In genomic region chr11:47928426-47928825, GRCh38 we compare ENCODE assay signal across 1 cellular context.
TF ChIP-seq lines count a peak whose summit lies in the region.

No MANE protein-coding gene starts in this region.

TF ChIP-seq in H1, 55 proteins besides CTCF, POLR2A, EP300 and RAD21:
- TF ChIP-seq SIRT6 (IDR thresholded peaks at IDR 0.05; ENCODE audit: low read length) (no peak), KDM5A (IDR thresholded peaks at IDR 0.05; ENCODE audit: low read length) (no peak), SIX5 (IDR thresholded peaks at IDR 0.05; ENCODE audit: low read depth, low read length) (no peak), NANOG (IDR thresholded peaks at IDR 0.05; ENCODE audit: insufficient read depth, low read depth, low read length, poor library complexity, severe bottlenecking) (no peak), CHD7 (IDR thresholded peaks at IDR 0.05; ENCODE audit: insufficient replicate concordance, low read length) (no peak), EGR1 (IDR thresholded peaks at IDR 0.05; ENCODE audit: borderline replicate concordance, low read depth, low read length) (no peak), EZH2 (IDR thresholded peaks at IDR 0.05; ENCODE audit: low read depth, low read length, severe bottlenecking) (no peak), TCF12 (IDR thresholded peaks at IDR 0.05; ENCODE audit: low read depth, low read length) (no peak), SIN3A (conservative IDR thresholded peaks at IDR 0.05 in 1 of 2, IDR thresholded peaks at IDR 0.05 in 1 of 2; ENCODE audit: low read depth in 1 of 2, low read length in 2 of 2) (no peak), RNF2 (IDR thresholded peaks at IDR 0.05; ENCODE audit: borderline replicate concordance, low read depth, low read length, missing control alignments, poor library complexity, severe bottlenecking) (no peak), JUND (IDR thresholded peaks at IDR 0.05; ENCODE audit: low read length) (no peak), RFX5 (IDR thresholded peaks at IDR 0.05; ENCODE audit: borderline replicate concordance, low read depth, low read length) (no peak), BCL11A (IDR thresholded peaks at IDR 0.05; ENCODE audit: low read depth in 2 of 2, low read length in 2 of 2) (no peak)
- TF ChIP-seq, protein P1, sequence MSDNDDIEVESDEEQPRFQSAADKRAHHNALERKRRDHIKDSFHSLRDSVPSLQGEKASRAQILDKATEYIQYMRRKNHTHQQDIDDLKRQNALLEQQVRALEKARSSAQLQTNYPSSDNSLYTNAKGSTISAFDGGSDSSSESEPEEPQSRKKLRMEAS (IDR thresholded peaks at IDR 0.05), result no peak
- TF ChIP-seq, protein P2, sequence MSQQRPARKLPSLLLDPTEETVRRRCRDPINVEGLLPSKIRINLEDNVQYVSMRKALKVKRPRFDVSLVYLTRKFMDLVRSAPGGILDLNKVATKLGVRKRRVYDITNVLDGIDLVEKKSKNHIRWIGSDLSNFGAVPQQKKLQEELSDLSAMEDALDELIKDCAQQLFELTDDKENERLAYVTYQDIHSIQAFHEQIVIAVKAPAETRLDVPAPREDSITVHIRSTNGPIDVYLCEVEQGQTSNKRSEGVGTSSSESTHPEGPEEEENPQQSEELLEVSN (IDR thresholded peaks at IDR 0.05), result no peak
TF ChIP-seq in H1: peak in this region for 0.
